16 cellular contexts compared by ENCODE assay signal in the genomic region with DNA sequence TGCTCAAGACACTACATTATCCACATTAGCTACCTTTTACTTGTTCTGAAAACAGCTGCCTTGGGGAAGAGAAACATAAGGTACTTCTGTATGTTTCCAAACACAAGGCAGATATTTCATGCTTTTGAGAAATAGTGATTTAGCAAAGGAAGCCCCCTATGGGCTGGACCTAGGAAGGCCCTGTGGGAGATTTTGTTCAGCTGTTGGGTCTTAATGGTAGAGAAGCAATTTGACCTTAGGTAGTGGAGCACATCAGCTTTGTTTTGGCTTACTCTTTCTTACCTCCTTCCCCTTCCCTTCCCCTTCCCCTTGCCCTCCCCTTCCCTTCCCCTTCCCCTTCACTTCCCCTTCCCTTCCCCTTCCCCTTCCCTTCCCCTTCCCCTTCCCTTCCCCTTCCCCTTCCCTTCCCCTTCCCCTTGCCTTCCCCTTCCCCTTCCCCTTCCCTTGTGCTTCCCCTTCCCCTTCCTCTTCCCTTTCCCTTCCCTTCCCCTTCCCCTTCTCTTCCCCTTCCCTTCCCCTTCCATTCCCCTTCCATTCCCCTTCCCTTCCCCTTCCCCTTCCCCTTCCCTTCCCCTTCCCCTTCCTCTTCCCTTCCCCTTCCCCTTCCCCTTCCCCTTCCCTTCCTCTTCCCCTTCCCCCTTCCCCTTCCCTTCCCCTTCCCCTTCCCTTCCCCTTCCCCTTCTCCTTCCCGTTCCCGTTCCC.
DNase-seq lines count a peak whose midpoint lies in the region; ATAC-seq and TF ChIP-seq lines count a peak whose summit lies in the region.
"Had no signal": no experiment of that assay in that cellular context is flagged by ENCODE, and none has a peak within 500 bp of the region (broad histone marks: within the 10 kb centered on the region; RNA-seq: fewer than 3 reads in every experiment).

No MANE protein-coding gene starts in this region.

- H3K9me3 ChIP-seq in Panc1 (ENCODE audit: control insufficient read depth, insufficient read depth, low read depth, low read length) = no peaks in the 10 kb centered on the region
- H3K9me3 ChIP-seq: adrenal gland, gastrocnemius medialis, suprapubic skin had no signal

- H3K27me3 ChIP-seq in Panc1 (ENCODE audit: control insufficient read depth, insufficient read depth, low read length) = no peaks in the 10 kb centered on the region
- H3K27me3 ChIP-seq: adrenal gland, gastrocnemius medialis, suprapubic skin had no signal

- ATAC-seq in Panc1 (no peak), HG02759 (IDR thresholded peaks at IDR 0.05; ENCODE audit: unreplicated experiment) (no peak)
- ATAC-seq: gastrocnemius medialis; naive thymus-derived CD4-positive, alpha-beta T cell had no signal

- CTCF ChIA-PET in Panc1 (lab: Charles Lee) = no interaction called here

- H3K9me3 Mint-ChIP-seq in glutamatergic neuron (ENCODE audit: unreplicated experiment) = no peaks in the 10 kb centered on the region
- H3K9me3 Mint-ChIP-seq: dendritic cell treated with granulocyte-macrophage colony-stimulating factor and Interleukin-4, amounts not matched to agents 40 ng/mL and 50 ng/mL, for 4 days; naive thymus-derived CD4-positive, alpha-beta T cell had no signal

- peak; percentile 44 for DNase-seq in D341Med (ENCODE audit: low spot score)
- peak; percentile 27 for DNase-seq in GM13977 (ENCODE audit: low spot score)
- DNase-seq in Panc1 (ENCODE audit: low read depth, low spot score) = no peak
- DNase-seq in glutamatergic neuron = no peak
- no peak for DNase-seq in activated CD8-positive, alpha-beta memory T cell treated with anti-CD3 and anti-CD28 coated beads, Interleukin-2, amount 50 U/mL, for 48 hours
- no peak for DNase-seq in activated gamma-delta T cell (lab: John Stamatoyannopoulos, UW)
- DNase-seq: adrenal gland; gastrocnemius medialis; naive thymus-derived CD4-positive, alpha-beta T cell; NCI-H1436; NCI-H524 treated with DMSO at 0.1 percent for 48 hours; SHP77 treated with DMSO at 0.1 percent for 48 hours had no signal

- in situ Hi-C loops in GM13977 (cut with MboI; ENCODE audit: low pct_unique_long_range_greater_than_20kb, low sequenced_read_pairs, unreplicated experiment) (no loop called here), Panc1 (cut with HindIII; ENCODE audit: low pct_unique_long_range_greater_than_20kb, low sequenced_read_pairs) (no loop called here)

- intact Hi-C loops in Panc1 (cut with micrococcal nuclease; ENCODE audit: unreplicated experiment) = no loop called here

- TF ChIP-seq CTCF in GM13977 (IDR thresholded peaks at IDR 0.05; ENCODE audit: extremely low read depth, insufficient read depth, missing control alignments) (peak; percentile 38), Panc1 (IDR thresholded peaks at IDR 0.05) (peak; percentile 14; the same call in 1 of the 2 replicates), glutamatergic neuron (IDR thresholded peaks at IDR 0.05; ENCODE audit: partially characterized antibody, unreplicated experiment) (peak; percentile 21)

- no peaks in the 10 kb centered on the region for H3K36me3 Mint-ChIP-seq in glutamatergic neuron (ENCODE audit: unreplicated experiment)

- H3K36me3 ChIP-seq in Panc1 (ENCODE audit: control insufficient read depth, insufficient read depth, low read length) = no peaks in the 10 kb centered on the region

- no peak overlapping the region for H3K4me3 Mint-ChIP-seq in glutamatergic neuron (ENCODE audit: unreplicated experiment)
- H3K4me3 Mint-ChIP-seq: dendritic cell treated with granulocyte-macrophage colony-stimulating factor and Interleukin-4, amounts not matched to agents 40 ng/mL and 50 ng/mL, for 4 days; naive thymus-derived CD4-positive, alpha-beta T cell had no signal

- no peaks in the 10 kb centered on the region for H3K4me1 Mint-ChIP-seq in glutamatergic neuron (ENCODE audit: low read depth, unreplicated experiment)

- H3K4me3 ChIP-seq in Panc1 (ENCODE audit: low read depth in 2 of 2, low read length in 2 of 2) = no peak overlapping the region
- H3K4me3 ChIP-seq: adrenal gland, gastrocnemius medialis, suprapubic skin had no signal

- H3K4me1 ChIP-seq in Panc1 (ENCODE audit: control insufficient read depth, insufficient read depth, low read length) = no peaks in the 10 kb centered on the region
- H3K4me1 ChIP-seq: gastrocnemius medialis, suprapubic skin had no signal

- H3K27ac ChIP-seq in Panc1 (ENCODE audit: low read length) = no peak overlapping the region
- H3K27ac ChIP-seq: adrenal gland, gastrocnemius medialis, suprapubic skin, VCaP had no signal

- peaks cover 1% of the 10 kb centered on the region for H3K27me3 Mint-ChIP-seq in glutamatergic neuron (ENCODE audit: unreplicated experiment)
- H3K27me3 Mint-ChIP-seq: dendritic cell treated with granulocyte-macrophage colony-stimulating factor and Interleukin-4, amounts not matched to agents 40 ng/mL and 50 ng/mL, for 4 days; naive thymus-derived CD4-positive, alpha-beta T cell had no signal

- BruUV-seq in Panc1 (replicated peaks; lab: Mats Ljungman, UMichigan) = no TSS peak

- no peak overlapping the region for H3K27ac Mint-ChIP-seq in glutamatergic neuron (ENCODE audit: unreplicated experiment)
- H3K27ac Mint-ChIP-seq: dendritic cell treated with granulocyte-macrophage colony-stimulating factor and Interleukin-4, amounts not matched to agents 40 ng/mL and 50 ng/mL, for 4 days had no signal

- POLR2A ChIA-PET in Panc1 (lab: Charles Lee) = no interaction called here

Comparison
In these comparisons a context has a peak if more than half of its experiments do, and no peak if none do; other contexts are left out.
1. DNase-seq: peak in D341Med (single experiment) and GM13977 (single experiment); none in Panc1 (single experiment), glutamatergic neuron (single experiment), activated CD8-positive, alpha-beta memory T cell treated with anti-CD3 and anti-CD28 coated beads, Interleukin-2, amount 50 U/mL, for 48 hours (single experiment) and activated gamma-delta T cell (single experiment).
2. Peak in every context shown above with its lines, with median percentiles within 50 percentile points of each other: CTCF ChIP-seq.